ENCODE assay signal across 8 cellular contexts in genomic region chr6:144343736-144344428, GRCh38. TPM values are rescaled to one million over a fixed set of nuclear protein-coding genes. Genes with fewer than 3 reads are reported as not detected.
DNase-seq lines count a peak whose midpoint lies in the region; ATAC-seq and TF ChIP-seq lines count a peak whose summit lies in the region.

No MANE protein-coding gene starts in this region.

- no peaks in the 10 kb centered on the region for H3K9me3 ChIP-seq in Karpas-422 (ENCODE audit: low read length)
- H3K9me3 ChIP-seq in adrenal gland (replicated peaks in 1 of 3) = no peaks in the 10 kb centered on the region
- H3K9me3 ChIP-seq in mucosa of rectum (ENCODE audit: control insufficient read depth in 2 of 2, low read length in 2 of 2) = no peaks in the 10 kb centered on the region

- peak in 1 of 2 donors; percentile 7 for TF ChIP-seq POLR2A in adrenal gland (IDR thresholded peaks at IDR 0.05)

- peak overlapping the region; percentile 95 for H2AFZ ChIP-seq in Karpas-422 (ENCODE audit: low read length)

- H4K20me1 ChIP-seq in Karpas-422 (ENCODE audit: insufficient read depth, low read depth, low read length) = no peaks in the 10 kb centered on the region

- 49 to 63% (median 58%) methylated on average over 10 of the region's 10 CpGs for WGBS in adrenal gland, 4 donors

- TF ChIP-seq CTCF in GM12864 (IDR thresholded peaks at IDR 0.05; ENCODE audit: low read depth, low read length, missing control alignments) (no peak), adrenal gland (IDR thresholded peaks at IDR 0.05) (no peak)

- peak overlapping the region; percentile 68 for H3K4me2 ChIP-seq in Karpas-422 (ENCODE audit: low read depth, low read length, poor library complexity, severe bottlenecking)

- H3K36me3 ChIP-seq in Karpas-422 (ENCODE audit: insufficient read depth, low read length) = no peaks in the 10 kb centered on the region
- H3K36me3 ChIP-seq in adrenal gland (replicated peaks in 1 of 2) = no peaks in the 10 kb centered on the region
- H3K36me3 ChIP-seq in mucosa of rectum (ENCODE audit: control insufficient read depth in 2 of 2, insufficient read depth in 2 of 2, low read length in 2 of 2) = no peaks in the 10 kb centered on the region

- intact Hi-C loops in adrenal gland (cut with DNase I) = no loop called here

- peak overlapping the region; percentile 18; the same call in 1 of the 2 replicates for H3K27ac ChIP-seq in Karpas-422 (ENCODE audit: low read length)
- H3K27ac ChIP-seq in adrenal gland = peak overlapping the region in 4 of 5 donors; percentile 21 to 56 (median 38)
- peak overlapping the region; percentile 18 to 73 for H3K27ac ChIP-seq in mucosa of rectum (ENCODE audit: low read depth in 2 of 2, low read length in 2 of 2)

- DNase-seq in GM12864 (ENCODE audit: low read depth) (peak; percentile 37), Karpas-422 (peak; percentile 71), adrenal gland (no peak), amygdala (lab: John Stamatoyannopoulos, UW) (no peak), DMS79 (lab: John Stamatoyannopoulos, UW) (no peak), inferior parietal cortex (ENCODE audit: extremely low spot score) (no peak)

- ATAC-seq in GM21576 (IDR thresholded peaks at IDR 0.05; ENCODE audit: unreplicated experiment) = peak; percentile 36

- no peaks in the 10 kb centered on the region for H3K9me2 ChIP-seq in Karpas-422 (replicated peaks; ENCODE audit: insufficient read depth, low read length)

- peaks cover 43% of the 10 kb centered on the region for H3K4me1 ChIP-seq in Karpas-422 (ENCODE audit: low read length)
- H3K4me1 ChIP-seq in adrenal gland (replicated peaks in 1 of 2) = peaks cover 47 to 72% of the 10 kb centered on the region in 2 donors
- H3K4me1 ChIP-seq in mucosa of rectum (ENCODE audit: control insufficient read depth in 2 of 2, insufficient read depth in 2 of 2, low read length in 2 of 2) = peaks cover 7 to 41% of the 10 kb centered on the region in 2 donors

- H3K9ac ChIP-seq in Karpas-422 (ENCODE audit: low read length) = peak overlapping the region; percentile 56
- H3K9ac ChIP-seq in mucosa of rectum (ENCODE audit: low read depth in 1 of 2, low read length in 2 of 2) = peak overlapping the region in 1 of 2 donors; percentile 48

- H3K4me3 ChIP-seq in GM12864 (ENCODE audit: low read depth, low read length) = peak overlapping the region; percentile 44
- peak overlapping the region; percentile 63 for H3K4me3 ChIP-seq in Karpas-422 (ENCODE audit: low read length)
- peak overlapping the region in 1 of 4 donors; percentile 1 for H3K4me3 ChIP-seq in adrenal gland
- peak overlapping the region; percentile 22 to 66 for H3K4me3 ChIP-seq in mucosa of rectum (ENCODE audit: low read length in 2 of 2)

- no peaks in the 10 kb centered on the region for H3K79me2 ChIP-seq in Karpas-422 (ENCODE audit: low read length)

- H3K27me3 ChIP-seq in Karpas-422 (ENCODE audit: low read length) (no peaks in the 10 kb centered on the region), adrenal gland (no peaks in the 10 kb centered on the region), mucosa of rectum (ENCODE audit: control insufficient read depth in 2 of 2, insufficient read depth in 2 of 2, low read length in 2 of 2) (no peaks in the 10 kb centered on the region)

RNA-seq across cellular contexts. Expression of gene UTRN, which starts 58.7 kb away (rescaled TPM):
- total RNA-seq in Karpas-422 (2014; rRNA removed; shearing (Covaris generic); ENCODE audit: low replicate concordance) = 9.2 and 10.7 TPM in 2 replicates
- total RNA-seq in adrenal gland = 100 to 1,000 TPM in 6 of 8 donors, 10 to 100 TPM in 2; 79.6 to 194 (median 125) TPM
- polyA plus RNA-seq in adrenal gland = 10 to 100 TPM in 2 of 3 donors, 1 to 10 TPM in 1; 7.6 to 23.0 (median 19.5) TPM

Comparison
In these comparisons a context has a peak if more than half of its experiments do, and no peak if none do; other contexts are left out.
1. DNase-seq: peak in GM12864 (single experiment) and Karpas-422 (single experiment); none in adrenal gland (0 of 7), amygdala (0 of 56), DMS79 (single experiment) and inferior parietal cortex (single experiment).
2. Peak in every context shown above with its lines, with median percentiles within 50 percentile points of each other: H3K27ac ChIP-seq.